Comparison of ENCODE assay signal across 1 cellular context in genomic region chr5:63916786-63917185, GRCh38.
TF ChIP-seq lines count a peak whose summit lies in the region.

No MANE protein-coding gene starts in this region.

TF ChIP-seq in H1, 55 proteins besides CTCF, POLR2A, EP300 and RAD21 (continued from another document):
- no peak for TF ChIP-seq ATF2 (IDR thresholded peaks at IDR 0.05; ENCODE audit: low read length)
- TF ChIP-seq GABPA (IDR thresholded peaks at IDR 0.05; ENCODE audit: borderline replicate concordance, insufficient read depth, low read length), result no peak
- TF ChIP-seq KDM5A (IDR thresholded peaks at IDR 0.05; ENCODE audit: low read length), result no peak
